Comparison of ENCODE assay signal across 28 cellular contexts in genomic region chr14:20379743-20380142, GRCh38. TPM values are rescaled to one million over a fixed set of nuclear protein-coding genes. Genes with fewer than 3 reads are reported as not detected.
"Had no signal": no experiment of that assay in that cellular context is flagged by ENCODE, and none has a peak within 500 bp of the region (broad histone marks: within the 10 kb centered on the region; RNA-seq: fewer than 3 reads in every experiment).

No MANE protein-coding gene starts in this region.

- H3K36me3 ChIP-seq: neural progenitor cell had no signal

- DNase-seq: colonic mucosa; effector CD8-positive, alpha-beta T cell; endodermal cell; foreskin keratinocyte; heart left ventricle; kidney; left lung; mesendoderm; midbrain; natural killer cell; stimulated activated CD4-positive, alpha-beta T cell treated with anti-CD3 and anti-CD28 coated beads, Interleukin-2, amount 100 ng/mL, for 24 hours; stimulated activated CD4-positive, alpha-beta T cell treated with anti-CD3 and anti-CD28 coated beads, Interleukin-4, amount 100 ng/mL, for 24 hours; stimulated activated naive B cell treated with anti-CD40 and anti-IgM and Interleukin-4, amounts not matched to agents 10 μg/mL and 1 μg/mL and 100 μg/mL, for 72 hours; stimulated activated naive CD8-positive, alpha-beta T cell treated with anti-CD3 and anti-CD28 coated beads, Interleukin-15, amount 100 ng/mL, for 72 hours; transverse colon had no signal

- H3K27me3 ChIP-seq: colonic mucosa, esophagus muscularis mucosa, foreskin keratinocyte, gastroesophageal sphincter, heart left ventricle, hepatocyte, left lung, neural progenitor cell, right atrium auricular region, suprapubic skin, transverse colon, vagina had no signal

- H3K9me3 Mint-ChIP-seq: dendritic cell treated with granulocyte-macrophage colony-stimulating factor and Interleukin-4, amounts not matched to agents 40 ng/mL and 50 ng/mL, for 4 days; endodermal cell; natural killer cell; neural progenitor cell; stimulated activated naive B cell treated with anti-CD40 and anti-IgM and Interleukin-4, amounts not matched to agents 10 μg/mL and 1 μg/mL and 100 μg/mL, for 72 hours; stimulated activated naive CD8-positive, alpha-beta T cell treated with anti-CD3 and anti-CD28 coated beads, Interleukin-15, amount 100 ng/mL, for 72 hours had no signal

- ATAC-seq: foreskin keratinocyte; gastroesophageal sphincter; heart left ventricle; left lung; natural killer cell; sciatic nerve; stimulated activated naive B cell treated with anti-CD40 and anti-IgM and Interleukin-4, amounts not matched to agents 10 μg/mL and 1 μg/mL and 100 μg/mL, for 72 hours; stimulated activated naive CD8-positive, alpha-beta T cell treated with anti-CD3 and anti-CD28 coated beads, Interleukin-15, amount 100 ng/mL, for 72 hours had no signal

- H3K27me3 Mint-ChIP-seq: dendritic cell treated with granulocyte-macrophage colony-stimulating factor and Interleukin-4, amounts not matched to agents 40 ng/mL and 50 ng/mL, for 4 days; stimulated activated naive B cell treated with anti-CD40 and anti-IgM and Interleukin-4, amounts not matched to agents 10 μg/mL and 1 μg/mL and 100 μg/mL, for 72 hours; stimulated activated naive CD8-positive, alpha-beta T cell treated with anti-CD3 and anti-CD28 coated beads, Interleukin-15, amount 100 ng/mL, for 72 hours had no signal

- H3K9me3 ChIP-seq: colonic mucosa, esophagus muscularis mucosa, gastroesophageal sphincter, heart left ventricle, left lung, prostate gland, right atrium auricular region, suprapubic skin, transverse colon, vagina had no signal

- H3K27ac Mint-ChIP-seq: dendritic cell treated with granulocyte-macrophage colony-stimulating factor and Interleukin-4, amounts not matched to agents 40 ng/mL and 50 ng/mL, for 4 days; endodermal cell; natural killer cell; neural progenitor cell had no signal

- H3K4me3 ChIP-seq: colonic mucosa, esophagus muscularis mucosa, gastroesophageal sphincter, heart left ventricle, hepatocyte, left lung, neural progenitor cell, prostate gland, right atrium auricular region, suprapubic skin, transverse colon, vagina had no signal

- H3K4me1 Mint-ChIP-seq: endodermal cell; natural killer cell; neural progenitor cell; stimulated activated naive CD8-positive, alpha-beta T cell treated with anti-CD3 and anti-CD28 coated beads, Interleukin-15, amount 100 ng/mL, for 72 hours had no signal

- H3K4me3 Mint-ChIP-seq: dendritic cell treated with granulocyte-macrophage colony-stimulating factor and Interleukin-4, amounts not matched to agents 40 ng/mL and 50 ng/mL, for 4 days; endodermal cell; natural killer cell; neural progenitor cell; stimulated activated naive B cell treated with anti-CD40 and anti-IgM and Interleukin-4, amounts not matched to agents 10 μg/mL and 1 μg/mL and 100 μg/mL, for 72 hours; stimulated activated naive CD8-positive, alpha-beta T cell treated with anti-CD3 and anti-CD28 coated beads, Interleukin-15, amount 100 ng/mL, for 72 hours had no signal

- H3K27ac ChIP-seq: colonic mucosa, esophagus muscularis mucosa, foreskin keratinocyte, gastroesophageal sphincter, heart left ventricle, hepatocyte, left lung, neural progenitor cell, parathyroid adenoma, prostate gland, right atrium auricular region, suprapubic skin, transverse colon, vagina had no signal

- H3K4me1 ChIP-seq: colonic mucosa, foreskin keratinocyte, gastroesophageal sphincter, heart left ventricle, left lung, neural progenitor cell, parathyroid adenoma, prostate gland, right atrium auricular region, suprapubic skin, vagina had no signal

RNA-seq across cellular contexts. Expression of gene KLHL33, which starts 56.2 kb away (rescaled TPM):
- total RNA-seq: chondrocyte, endothelial cell of umbilical vein, foreskin keratinocyte, hepatocyte had no signal
